Comparison of ENCODE assay signal across 21 cellular contexts in genomic region chr4:155578219-155578618, GRCh38.
"Had no signal": no experiment of that assay in that cellular context is flagged by ENCODE, and none has a peak within 500 bp of the region (broad histone marks: within the 10 kb centered on the region; RNA-seq: fewer than 3 reads in every experiment).

No MANE protein-coding gene starts in this region.

- DNase-seq: activated CD4-positive, alpha-beta T cell treated with anti-CD3 and anti-CD28 coated beads for 4 hours; activated CD4-positive, alpha-beta T cell treated with anti-CD3 and anti-CD28 coated beads, Interleukin-2, amount 50 U/mL, for 48 hours; activated CD4-positive, CD25-positive, alpha-beta regulatory T cell; activated CD8-positive, alpha-beta memory T cell treated with anti-CD3 and anti-CD28 coated beads, Interleukin-2, amount 50 U/mL, for 48 hours; activated naive CD4-positive, alpha-beta T cell treated with Interleukin-2 at 50 U/mL for 16 hours; activated naive CD8-positive, alpha-beta T cell treated with anti-CD3 and anti-CD28 coated beads for 36 hours; activated T-cell treated with anti-CD3 and anti-CD28 coated beads, Interleukin-2, amount 50 U/mL, for 4 hours; amniotic stem cell; foreskin keratinocyte; immature natural killer cell; midbrain; natural killer cell; ovary; right cardiac atrium; stimulated activated CD4-positive, alpha-beta T cell treated with anti-CD3 and anti-CD28 coated beads, Interleukin-12 subunit alpha, Interleukin-12 subunit beta, amount 100 ng/mL, for 4 hours; stimulated activated naive CD8-positive, alpha-beta T cell treated with anti-CD3 and anti-CD28 coated beads, Interleukin-15, amount 100 ng/mL, for 72 hours; T-helper 9 cell; trophoblast cell; uterus had no signal

- H3K27ac ChIP-seq: epithelial cell of prostate, foreskin keratinocyte, ovary, prostate gland, uterus had no signal

- H3K4me3 Mint-ChIP-seq: activated naive CD8-positive, alpha-beta T cell treated with anti-CD3 and anti-CD28 coated beads for 36 hours; activated T-cell treated with anti-CD3 and anti-CD28 coated beads, Interleukin-2, amount 50 U/mL, for 4 hours; immature natural killer cell; natural killer cell; stimulated activated naive CD8-positive, alpha-beta T cell treated with anti-CD3 and anti-CD28 coated beads, Interleukin-15, amount 100 ng/mL, for 72 hours had no signal

- H3K9me3 ChIP-seq: ovary, prostate gland, uterus had no signal

- H3K9me3 Mint-ChIP-seq: activated naive CD8-positive, alpha-beta T cell treated with anti-CD3 and anti-CD28 coated beads for 36 hours; activated T-cell treated with anti-CD3 and anti-CD28 coated beads, Interleukin-2, amount 50 U/mL, for 4 hours; immature natural killer cell; stimulated activated naive CD8-positive, alpha-beta T cell treated with anti-CD3 and anti-CD28 coated beads, Interleukin-15, amount 100 ng/mL, for 72 hours had no signal

- H3K27me3 ChIP-seq: foreskin keratinocyte, ovary, uterus had no signal

- H3K27ac Mint-ChIP-seq: activated naive CD8-positive, alpha-beta T cell treated with anti-CD3 and anti-CD28 coated beads for 36 hours; immature natural killer cell; natural killer cell; stimulated activated naive CD8-positive, alpha-beta T cell treated with anti-CD3 and anti-CD28 coated beads, Interleukin-15, amount 100 ng/mL, for 72 hours had no signal

- H3K36me3 Mint-ChIP-seq: activated naive CD8-positive, alpha-beta T cell treated with anti-CD3 and anti-CD28 coated beads for 36 hours; immature natural killer cell; natural killer cell had no signal

- H3K27me3 Mint-ChIP-seq: activated naive CD8-positive, alpha-beta T cell treated with anti-CD3 and anti-CD28 coated beads for 36 hours; stimulated activated naive CD8-positive, alpha-beta T cell treated with anti-CD3 and anti-CD28 coated beads, Interleukin-15, amount 100 ng/mL, for 72 hours had no signal

- H3K36me3 ChIP-seq: ovary, prostate gland, uterus had no signal

- H3K4me3 ChIP-seq: ovary, prostate gland, uterus had no signal

- H3K4me1 ChIP-seq: foreskin keratinocyte, prostate gland, uterus had no signal
